11 cellular contexts compared by ENCODE assay signal in the genomic region with DNA sequence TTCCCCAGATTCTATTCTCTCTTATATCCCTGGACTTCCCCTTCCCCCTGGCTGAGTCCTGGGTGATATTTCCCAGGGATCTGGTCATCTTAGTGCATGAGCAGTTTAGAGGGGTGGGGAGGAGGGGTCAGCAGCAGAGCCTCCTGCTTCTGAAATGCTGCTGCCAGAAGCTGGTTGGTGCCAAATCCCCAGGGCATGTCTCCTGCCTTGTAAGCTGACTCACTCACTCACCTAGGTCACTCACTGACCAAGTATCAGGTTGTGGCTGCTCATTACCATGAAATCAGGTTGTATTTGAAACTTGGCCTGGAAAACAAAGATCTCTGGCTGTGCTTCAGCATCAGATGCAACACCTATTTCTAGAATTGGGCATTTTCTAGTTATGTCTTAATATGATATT. TPM values are rescaled to one million over a fixed set of nuclear protein-coding genes. Genes with fewer than 3 reads are reported as not detected.
"Had no signal": no experiment of that assay in that cellular context is flagged by ENCODE, and none has a peak within 500 bp of the region (broad histone marks: within the 10 kb centered on the region; RNA-seq: fewer than 3 reads in every experiment).

No MANE protein-coding gene starts in this region.

- DNase-seq: activated CD4-positive, alpha-beta T cell treated with anti-CD3 and anti-CD28 coated beads, Interleukin-2, amount 50 U/mL, for 48 hours; activated CD4-positive, CD25-positive, alpha-beta regulatory T cell treated with anti-CD3 and anti-CD28 coated beads, Interleukin-2, amount 50 U/mL, for 72 hours; activated gamma-delta T cell treated with Interleukin-2 at 50 U/mL for 16 hours; activated naive CD8-positive, alpha-beta T cell treated with anti-CD3 and anti-CD28 coated beads, Interleukin-2, amount 50 U/mL, for 24 hours; activated T-cell treated with anti-CD3 and anti-CD28 coated beads, Interleukin-2, amount 50 U/mL, for 4 hours; foreskin fibroblast; head of caudate nucleus; left ventricle myocardium superior; stimulated activated CD4-positive, alpha-beta T cell treated with anti-CD3 and anti-CD28 coated beads, Interleukin-12 subunit alpha, Interleukin-12 subunit beta, amount 100 ng/mL, for 4 hours; stimulated activated naive CD4-positive, alpha-beta T cell treated with Interleukin-2 at 50 U/mL for 16 hours had no signal

- ATAC-seq: activated naive CD8-positive, alpha-beta T cell treated with anti-CD3 and anti-CD28 coated beads, Interleukin-2, amount 50 U/mL, for 24 hours; activated T-cell treated with anti-CD3 and anti-CD28 coated beads, Interleukin-2, amount 50 U/mL, for 4 hours; esophagus mucosa; left ventricle myocardium superior had no signal

RNA-seq across cellular contexts. Expression of gene GPR39, which starts 14.3 kb away (rescaled TPM):
- total RNA-seq: activated T-cell treated with anti-CD3 and anti-CD28 coated beads, Interleukin-2, amount 50 U/mL, for 4 hours; left ventricle myocardium superior had no signal
